ENCODE assay signal across 8 cellular contexts in genomic region chr3:16264708-16265454, GRCh38. TPM values are rescaled to one million over a fixed set of nuclear protein-coding genes. Genes with fewer than 3 reads are reported as not detected.
A peak's percentile ranks its signal among the peaks of the same experiment; 100 is the strongest.
DNase-seq lines count a peak whose midpoint lies in the region; ATAC-seq and TF ChIP-seq lines count a peak whose summit lies in the region.

TSS of gene DPH3 (minus strand) at chr3:16264943. CDS start at chr3:16264876, 67 bp downstream.
TSS of gene OXNAD1 (plus strand) at chr3:16265212. CDS start at chr3:16270953, 5,741 bp downstream.

- peaks cover 10 to 27% (median 17%) of the 10 kb centered on the region in 3 donors for H3K4me1 Mint-ChIP-seq in IgD-negative memory B cell

- H3K9me3 Mint-ChIP-seq in IgD-negative memory B cell = no peaks in the 10 kb centered on the region

- intact Hi-C loops in mucosa of descending colon (cut with DNase I, micrococcal nuclease) = no loop called here

- H3K27ac ChIP-seq in epithelial cell of prostate = peak within 1 kb of the TSS; percentile 64

- H3K9me3 ChIP-seq in mucosa of descending colon = no peaks in the 10 kb centered on the region

- no peaks in the 10 kb centered on the region for H3K36me3 ChIP-seq in mucosa of descending colon (ENCODE audit: low read depth)

- H3K27me3 Mint-ChIP-seq in IgD-negative memory B cell = no peaks in the 10 kb centered on the region

- peak; percentile 99 for ATAC-seq in GM21529 (IDR thresholded peaks at IDR 0.05; ENCODE audit: unreplicated experiment)
- ATAC-seq in mucosa of descending colon = peak; percentile 98

- H3K36me3 Mint-ChIP-seq in IgD-negative memory B cell = peaks cover 1% of the 10 kb centered on the region

- H3K4me3 ChIP-seq in mucosa of descending colon = peak within 1 kb of the TSS; percentile 67

- H3K4me1 ChIP-seq in mucosa of descending colon (ENCODE audit: low read depth) = peaks cover 21% of the 10 kb centered on the region

- H3K4me3 Mint-ChIP-seq in IgD-negative memory B cell = peak within 1 kb of the TSS in 3 of 4 donors; percentile 99 to 100 (median 100)

- no peak for TF ChIP-seq CTCF in mucosa of descending colon (IDR thresholded peaks at IDR 0.05)

- H3K27ac Mint-ChIP-seq in IgD-negative memory B cell = peak within 1 kb of the TSS; percentile 94 to 100 (median 95)

- DNase-seq in DMS114 treated with DMSO at 0.1 percent for 48 hours (lab: John Stamatoyannopoulos, UW; ENCODE audit: unreplicated experiment) (peak; percentile 95), OCI-M2 (lab: John Stamatoyannopoulos, UW; ENCODE audit: unreplicated experiment) (peak; percentile 86), activated T-cell treated with anti-CD3 and anti-CD28 coated beads for 4 hours (peak; percentile 99), epithelial cell of prostate (ENCODE audit: low read depth, low spot score) (peak; percentile 97), mucosa of descending colon (peak; percentile 100)
- DNase-seq in stimulated activated CD8-positive, alpha-beta memory T cell treated with anti-CD3 and anti-CD28 coated beads, Interleukin-4, amount 100 ng/mL, for 24 hours (ENCODE audit: low read depth) = peak; percentile 99

RNA-seq across cellular contexts. Expression of gene DPH3, which starts in this region (rescaled TPM):
- 22.7 TPM for polyA plus RNA-seq in IgD-negative memory B cell
- 10 to 100 TPM; 20.0 to 26.4 (median 21.0) TPM for total RNA-seq in mucosa of descending colon

RNA-seq across cellular contexts. Expression of gene OXNAD1, which starts in this region (rescaled TPM):
- polyA plus RNA-seq in IgD-negative memory B cell = 9.4 TPM
- 10 to 100 TPM; 21.5 to 35.2 (median 28.4) TPM for total RNA-seq in mucosa of descending colon

Comparison
In these comparisons a context has a peak if more than half of its experiments do, and no peak if none do; other contexts are left out.
1. Peak in every context shown above with its lines: DNase-seq, ATAC-seq, H3K4me3 ChIP-seq and H3K27ac ChIP-seq.